16 cellular contexts compared by ENCODE assay signal in genomic region chr5:178831049-178831448, GRCh38.
"Had no signal": no experiment of that assay in that cellular context is flagged by ENCODE, and none has a peak within 500 bp of the region (broad histone marks: within the 10 kb centered on the region; RNA-seq: fewer than 3 reads in every experiment).

No MANE protein-coding gene starts in this region.

- H3K27me3 ChIP-seq: heart left ventricle, pancreas, thyroid gland, vagina had no signal

- ATAC-seq: heart left ventricle; pancreas; stimulated activated memory B cell treated with anti-CD40 and anti-IgM and Interleukin-4, amounts not matched to agents 10 μg/mL and 1 μg/mL and 100 μg/mL, for 72 hours had no signal

- H3K9me3 ChIP-seq: heart left ventricle, pancreas, thyroid gland, vagina had no signal

- H3K4me3 Mint-ChIP-seq: activated naive CD8-positive, alpha-beta T cell treated with anti-CD3 and anti-CD28 coated beads, Interleukin-2, amount 10 ng/mL, durations not matched to agents 7 days and 5 days; stimulated activated memory B cell treated with anti-CD40 and anti-IgM and Interleukin-4, amounts not matched to agents 10 μg/mL and 1 μg/mL and 100 μg/mL, for 72 hours had no signal

- H3K27ac ChIP-seq: heart left ventricle, pancreas, thyroid gland, vagina had no signal

- DNase-seq: activated CD4-positive, alpha-beta T cell treated with anti-CD3 and anti-CD28 coated beads for 1 hour; activated CD4-positive, alpha-beta T cell treated with anti-CD3 and anti-CD28 coated beads, Interleukin-2, amount 50 U/mL, for 4 hours; activated naive CD4-positive, alpha-beta T cell; activated naive CD8-positive, alpha-beta T cell treated with anti-CD3 and anti-CD28 coated beads, Interleukin-2, amount 10 ng/mL, durations not matched to agents 7 days and 5 days; activated T-cell treated with anti-CD3 and anti-CD28 coated beads for 4 hours; cortex of kidney; effector CD4-positive, alpha-beta T cell; heart left ventricle; midbrain; pancreas; stimulated activated CD4-positive, alpha-beta T cell treated with anti-CD3 and anti-CD28 coated beads, Interleukin-12 subunit alpha, Interleukin-12 subunit beta, amount 100 ng/mL, for 4 hours; stimulated activated CD4-positive, alpha-beta T cell treated with anti-CD3 and anti-CD28 coated beads, Interleukin-2, amount 100 ng/mL, for 24 hours; thyroid gland had no signal

- H3K4me3 ChIP-seq: heart left ventricle, lung, pancreas, thyroid gland, vagina had no signal

- H3K4me1 ChIP-seq: heart left ventricle, pancreas, thyroid gland, vagina had no signal

- H3K4me1 Mint-ChIP-seq: activated naive CD8-positive, alpha-beta T cell treated with anti-CD3 and anti-CD28 coated beads, Interleukin-2, amount 10 ng/mL, durations not matched to agents 7 days and 5 days; stimulated activated memory B cell treated with anti-CD40 and anti-IgM and Interleukin-4, amounts not matched to agents 10 μg/mL and 1 μg/mL and 100 μg/mL, for 72 hours had no signal

- H3K36me3 ChIP-seq: heart left ventricle, pancreas, thyroid gland, vagina had no signal

- H3K27ac Mint-ChIP-seq: activated naive CD8-positive, alpha-beta T cell treated with anti-CD3 and anti-CD28 coated beads, Interleukin-2, amount 10 ng/mL, durations not matched to agents 7 days and 5 days; stimulated activated memory B cell treated with anti-CD40 and anti-IgM and Interleukin-4, amounts not matched to agents 10 μg/mL and 1 μg/mL and 100 μg/mL, for 72 hours had no signal

- H3K36me3 Mint-ChIP-seq: activated naive CD8-positive, alpha-beta T cell treated with anti-CD3 and anti-CD28 coated beads, Interleukin-2, amount 10 ng/mL, durations not matched to agents 7 days and 5 days; stimulated activated memory B cell treated with anti-CD40 and anti-IgM and Interleukin-4, amounts not matched to agents 10 μg/mL and 1 μg/mL and 100 μg/mL, for 72 hours had no signal
